8 cellular contexts compared by ENCODE assay signal in genomic region chr11:36540998-36541397, GRCh38. TPM values are rescaled to one million over a fixed set of nuclear protein-coding genes. Genes with fewer than 3 reads are reported as not detected.
DNase-seq lines count a peak whose midpoint lies in the region; ATAC-seq and TF ChIP-seq lines count a peak whose summit lies in the region.

No MANE protein-coding gene starts in this region.

- H3K4me3 Mint-ChIP-seq in stimulated activated naive B cell treated with anti-CD40 and anti-IgM and Interleukin-4, amounts not matched to agents 10 μg/mL and 1 μg/mL and 100 μg/mL, for 72 hours, result no peak overlapping the region

- in situ Hi-C loops in GM13976 (cut with MboI; ENCODE audit: low sequenced_read_pairs, unreplicated experiment), result no loop called here

- H3K4me1 Mint-ChIP-seq in stimulated activated naive B cell treated with anti-CD40 and anti-IgM and Interleukin-4, amounts not matched to agents 10 μg/mL and 1 μg/mL and 100 μg/mL, for 72 hours, result peaks cover 4 to 5% of the 10 kb centered on the region in 2 donors

- H3K27ac Mint-ChIP-seq in stimulated activated naive B cell treated with anti-CD40 and anti-IgM and Interleukin-4, amounts not matched to agents 10 μg/mL and 1 μg/mL and 100 μg/mL, for 72 hours, result peak overlapping the region; percentile 14

- H3K9me3 Mint-ChIP-seq in stimulated activated naive B cell treated with anti-CD40 and anti-IgM and Interleukin-4, amounts not matched to agents 10 μg/mL and 1 μg/mL and 100 μg/mL, for 72 hours, result peaks cover 0 to 1% of the 10 kb centered on the region in 2 donors

- H3K4me3 ChIP-seq in AG09309 (ENCODE audit: control insufficient read depth, low read depth, low read length), result no peak overlapping the region
- no peak overlapping the region for H3K4me3 ChIP-seq in WI38 (ENCODE audit: low read depth, low read length)

- H3K36me3 Mint-ChIP-seq in stimulated activated naive B cell treated with anti-CD40 and anti-IgM and Interleukin-4, amounts not matched to agents 10 μg/mL and 1 μg/mL and 100 μg/mL, for 72 hours, result no peaks in the 10 kb centered on the region

- H3K27me3 Mint-ChIP-seq in stimulated activated naive B cell treated with anti-CD40 and anti-IgM and Interleukin-4, amounts not matched to agents 10 μg/mL and 1 μg/mL and 100 μg/mL, for 72 hours, result peaks cover 0 to 13% of the 10 kb centered on the region in 2 donors

- peak; percentile 2 for DNase-seq in AG09309 (ENCODE audit: low read depth)
- DNase-seq in GM13976 (ENCODE audit: low spot score), result peak; percentile 59
- DNase-seq in M059J (ENCODE audit: low read depth), result peak; percentile 58
- no peak for DNase-seq in left ventricle myocardium superior
- DNase-seq in stimulated activated naive B cell treated with anti-CD40 and anti-IgM and Interleukin-4, amounts not matched to agents 10 μg/mL and 1 μg/mL and 100 μg/mL, for 72 hours, result peak; percentile 30
- no peak for DNase-seq in NCI-H1092 (lab: John Stamatoyannopoulos, UW)

- ATAC-seq in HG02588 (IDR thresholded peaks at IDR 0.05; ENCODE audit: unreplicated experiment) (peak; percentile 99), left ventricle myocardium superior (peak; percentile 65)
- peak; percentile 94 to 98 for ATAC-seq in stimulated activated naive B cell treated with anti-CD40 and anti-IgM and Interleukin-4, amounts not matched to agents 10 μg/mL and 1 μg/mL and 100 μg/mL, for 72 hours (replicated peaks)

- TF ChIP-seq CTCF in AG09309 (IDR thresholded peaks at IDR 0.05; ENCODE audit: control insufficient read depth, insufficient read depth, low read depth, low read length, missing control alignments) (peak; percentile 47), GM13976 (IDR thresholded peaks at IDR 0.05; ENCODE audit: borderline replicate concordance, control extremely low read depth, extremely low read depth, insufficient read depth, missing control alignments) (peak; percentile 43), WI38 (IDR thresholded peaks at IDR 0.05; ENCODE audit: low read depth, low read length) (0 out of 2 replicates have a peak, but pooled peaks have one; percentile 13)

- intact Hi-C loops in left ventricle myocardium superior (cut with micrococcal nuclease), result no loop called here

RNA-seq across cellular contexts. Expression of gene RAG1, which starts 26.8 kb away (rescaled TPM):
- 0.52 and 0.57 TPM in 2 replicates for total RNA-seq in M059J (2014; rRNA removed; shearing (Covaris generic))
- total RNA-seq in left ventricle myocardium superior, result 1.4 TPM

RNA-seq across cellular contexts. Expression of gene TRAF6, which starts 30.9 kb away (rescaled TPM):
- 3.2 and 8.4 TPM in 2 replicates for total RNA-seq in M059J (2014; rRNA removed; shearing (Covaris generic))
- total RNA-seq in left ventricle myocardium superior, result 11.6 TPM

RNA-seq across cellular contexts. Expression of gene IFTAP, which starts 53.3 kb away (rescaled TPM):
- total RNA-seq in M059J (2014; rRNA removed; shearing (Covaris generic)), result 39.6 and 41.1 TPM in 2 replicates
- 44.6 TPM for total RNA-seq in left ventricle myocardium superior

RNA-seq across cellular contexts. Expression of gene RAG2, which starts 57.0 kb away (rescaled TPM):
- not detected in 2 replicates for total RNA-seq in M059J (2014; rRNA removed; shearing (Covaris generic))
- not detected for total RNA-seq in left ventricle myocardium superior

Comparison
In these comparisons a context has a peak if more than half of its experiments do, and no peak if none do; other contexts are left out.
1. DNase-seq: peak in AG09309 (single experiment), GM13976 (single experiment), M059J (single experiment) and stimulated activated naive B cell treated with anti-CD40 and anti-IgM and Interleukin-4, amounts not matched to agents 10 μg/mL and 1 μg/mL and 100 μg/mL, for 72 hours (single experiment); none in left ventricle myocardium superior (single experiment) and NCI-H1092 (single experiment).
2. Peak in every context shown above with its lines, with median percentiles within 50 percentile points of each other: CTCF ChIP-seq and ATAC-seq.